Comparison of ENCODE assay signal across 2 cellular contexts in the genomic region with DNA sequence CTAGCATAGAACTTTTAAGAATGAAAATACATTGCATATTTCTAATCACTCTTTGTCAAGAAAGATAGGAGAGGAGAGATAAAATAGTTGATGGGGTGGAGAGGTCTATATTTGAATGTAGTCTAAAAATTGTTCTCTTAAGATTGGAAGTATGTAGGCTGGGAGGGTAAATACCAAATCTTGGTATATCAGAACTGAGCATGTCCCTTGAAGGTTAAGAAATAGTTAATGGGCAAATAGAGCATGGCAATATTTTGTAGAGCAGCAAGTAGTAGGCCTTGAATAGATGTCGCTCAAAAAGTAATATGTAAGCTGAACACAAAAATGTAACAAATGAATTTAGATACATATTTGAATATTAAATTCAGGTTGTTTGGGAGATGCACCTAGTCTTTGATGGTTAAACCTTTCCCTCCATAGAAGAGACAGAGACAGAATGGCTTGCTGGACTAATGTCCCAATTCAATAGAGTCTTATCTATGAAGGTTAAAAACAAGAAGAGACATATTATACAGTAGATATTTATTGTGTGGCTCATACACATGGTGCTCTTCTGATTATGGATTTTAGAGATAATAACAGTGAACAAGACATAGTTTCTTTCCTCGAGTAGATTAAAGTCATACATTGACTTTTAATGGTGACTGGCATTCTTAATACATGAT.
TF ChIP-seq lines count a peak whose summit lies in the region.

No MANE protein-coding gene starts in this region.

TF ChIP-seq in HepG2, 621 proteins besides CTCF, POLR2A, EP300 and RAD21 (continues in another document):
- no peak for TF ChIP-seq STAG1 (CRISPR knock-in tag; IDR thresholded peaks at IDR 0.05)
- TF ChIP-seq, protein P1, sequence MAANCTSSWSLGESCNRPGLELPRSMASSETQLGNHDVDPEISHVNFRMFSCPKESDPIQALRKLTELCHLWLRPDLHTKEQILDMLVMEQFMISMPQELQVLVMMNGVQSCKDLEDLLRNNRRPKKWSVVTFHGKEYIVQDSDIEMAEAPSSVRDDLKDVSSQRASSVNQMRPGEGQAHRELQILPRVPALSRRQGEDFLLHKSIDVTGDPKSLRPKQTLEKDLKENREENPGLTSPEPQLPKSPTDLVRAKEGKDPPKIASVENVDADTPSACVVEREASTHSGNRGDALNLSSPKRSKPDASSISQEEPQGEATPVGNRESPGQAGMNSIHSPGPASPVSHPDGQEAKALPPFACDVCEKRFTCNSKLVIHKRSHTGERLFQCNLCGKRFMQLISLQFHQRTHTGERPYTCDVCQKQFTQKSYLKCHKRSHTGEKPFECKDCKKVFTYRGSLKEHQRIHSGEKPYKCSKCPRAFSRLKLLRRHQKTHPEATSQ (CRISPR knock-in tag; IDR thresholded peaks at IDR 0.05; ENCODE audit: borderline replicate concordance) = 0 out of 2 replicates have a peak, but pooled peaks have one; percentile 24
- peak; percentile 51 for TF ChIP-seq POLR2AphosphoS5 (IDR thresholded peaks at IDR 0.05; ENCODE audit: low read depth, low read length)
- 0 out of 2 replicates have a peak, but pooled peaks have one; percentile 37 for TF ChIP-seq ATF1 (CRISPR knock-in tag; IDR thresholded peaks at IDR 0.05)
- peak; percentile 62; the same call in 1 of the 2 replicates for TF ChIP-seq SRY (CRISPR knock-in tag; IDR thresholded peaks at IDR 0.05)
- TF ChIP-seq, protein P2, sequence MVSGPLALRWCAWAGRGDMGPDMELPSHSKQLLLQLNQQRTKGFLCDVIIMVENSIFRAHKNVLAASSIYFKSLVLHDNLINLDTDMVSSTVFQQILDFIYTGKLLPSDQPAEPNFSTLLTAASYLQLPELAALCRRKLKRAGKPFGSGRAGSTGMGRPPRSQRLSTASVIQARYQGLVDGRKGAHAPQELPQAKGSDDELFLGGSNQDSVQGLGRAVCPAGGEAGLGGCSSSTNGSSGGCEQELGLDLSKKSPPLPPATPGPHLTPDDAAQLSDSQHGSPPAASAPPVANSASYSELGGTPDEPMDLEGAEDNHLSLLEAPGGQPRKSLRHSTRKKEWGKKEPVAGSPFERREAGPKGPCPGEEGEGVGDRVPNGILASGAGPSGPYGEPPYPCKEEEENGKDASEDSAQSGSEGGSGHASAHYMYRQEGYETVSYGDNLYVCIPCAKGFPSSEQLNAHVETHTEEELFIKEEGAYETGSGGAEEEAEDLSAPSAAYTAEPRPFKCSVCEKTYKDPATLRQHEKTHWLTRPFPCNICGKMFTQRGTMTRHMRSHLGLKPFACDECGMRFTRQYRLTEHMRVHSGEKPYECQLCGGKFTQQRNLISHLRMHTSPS (CRISPR knock-in tag; IDR thresholded peaks at IDR 0.05; ENCODE audit: low read depth) = no peak
- peak; percentile 89 for TF ChIP-seq SRSF4 (IDR thresholded peaks at IDR 0.05; ENCODE audit: low read depth, low read length, poor library complexity, severe bottlenecking)
- TF ChIP-seq ZNF280D (CRISPR knock-in tag; IDR thresholded peaks at IDR 0.05) = 0 out of 2 replicates have a peak, but pooled peaks have one; percentile 30
- no peak for TF ChIP-seq UBTF (CRISPR knock-in tag; IDR thresholded peaks at IDR 0.05)
- TF ChIP-seq NFIC (IDR thresholded peaks at IDR 0.05; ENCODE audit: low read length) = peak; percentile 38; the same call in 1 of the 2 replicates
- peak; percentile 80 for TF ChIP-seq MBD4 (IDR thresholded peaks at IDR 0.05; ENCODE audit: borderline replicate concordance, low read length)
- TF ChIP-seq, protein P3, sequence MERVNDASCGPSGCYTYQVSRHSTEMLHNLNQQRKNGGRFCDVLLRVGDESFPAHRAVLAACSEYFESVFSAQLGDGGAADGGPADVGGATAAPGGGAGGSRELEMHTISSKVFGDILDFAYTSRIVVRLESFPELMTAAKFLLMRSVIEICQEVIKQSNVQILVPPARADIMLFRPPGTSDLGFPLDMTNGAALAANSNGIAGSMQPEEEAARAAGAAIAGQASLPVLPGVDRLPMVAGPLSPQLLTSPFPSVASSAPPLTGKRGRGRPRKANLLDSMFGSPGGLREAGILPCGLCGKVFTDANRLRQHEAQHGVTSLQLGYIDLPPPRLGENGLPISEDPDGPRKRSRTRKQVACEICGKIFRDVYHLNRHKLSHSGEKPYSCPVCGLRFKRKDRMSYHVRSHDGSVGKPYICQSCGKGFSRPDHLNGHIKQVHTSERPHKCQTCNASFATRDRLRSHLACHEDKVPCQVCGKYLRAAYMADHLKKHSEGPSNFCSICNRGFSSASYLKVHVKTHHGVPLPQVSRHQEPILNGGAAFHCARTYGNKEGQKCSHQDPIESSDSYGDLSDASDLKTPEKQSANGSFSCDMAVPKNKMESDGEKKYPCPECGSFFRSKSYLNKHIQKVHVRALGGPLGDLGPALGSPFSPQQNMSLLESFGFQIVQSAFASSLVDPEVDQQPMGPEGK (CRISPR knock-in tag; IDR thresholded peaks at IDR 0.05) = no peak
- peak; percentile 90; the same call in 1 of the 2 replicates for TF ChIP-seq PAF1 (CRISPR knock-in tag; IDR thresholded peaks at IDR 0.05)

TF ChIP-seq in GM23338, 12 proteins besides CTCF, POLR2A, EP300 and RAD21:
- TF ChIP-seq NANOG (IDR thresholded peaks at IDR 0.05; ENCODE audit: borderline replicate concordance) (no peak), JUNB (IDR thresholded peaks at IDR 0.05; ENCODE audit: unreplicated experiment) (no peak), ZNF114 (CRISPR knock-in tag; IDR thresholded peaks at IDR 0.05) (no peak), ZNF331 (CRISPR knock-in tag; IDR thresholded peaks at IDR 0.05; ENCODE audit: low read depth) (no peak), STAT1 (IDR thresholded peaks at IDR 0.05; ENCODE audit: unreplicated experiment) (no peak), ETS1 (IDR thresholded peaks at IDR 0.05) (no peak), EZH2 (IDR thresholded peaks at IDR 0.05; ENCODE audit: low read depth, unreplicated experiment) (no peak), EZH2phosphoT487 (IDR thresholded peaks at IDR 0.05; ENCODE audit: unreplicated experiment) (no peak), CREB1 (CRISPR knock-in tag; IDR thresholded peaks at IDR 0.05; ENCODE audit: low read depth) (no peak), POLR2AphosphoS5 (IDR thresholded peaks at IDR 0.05; ENCODE audit: low read depth) (no peak)
- TF ChIP-seq, protein P4, sequence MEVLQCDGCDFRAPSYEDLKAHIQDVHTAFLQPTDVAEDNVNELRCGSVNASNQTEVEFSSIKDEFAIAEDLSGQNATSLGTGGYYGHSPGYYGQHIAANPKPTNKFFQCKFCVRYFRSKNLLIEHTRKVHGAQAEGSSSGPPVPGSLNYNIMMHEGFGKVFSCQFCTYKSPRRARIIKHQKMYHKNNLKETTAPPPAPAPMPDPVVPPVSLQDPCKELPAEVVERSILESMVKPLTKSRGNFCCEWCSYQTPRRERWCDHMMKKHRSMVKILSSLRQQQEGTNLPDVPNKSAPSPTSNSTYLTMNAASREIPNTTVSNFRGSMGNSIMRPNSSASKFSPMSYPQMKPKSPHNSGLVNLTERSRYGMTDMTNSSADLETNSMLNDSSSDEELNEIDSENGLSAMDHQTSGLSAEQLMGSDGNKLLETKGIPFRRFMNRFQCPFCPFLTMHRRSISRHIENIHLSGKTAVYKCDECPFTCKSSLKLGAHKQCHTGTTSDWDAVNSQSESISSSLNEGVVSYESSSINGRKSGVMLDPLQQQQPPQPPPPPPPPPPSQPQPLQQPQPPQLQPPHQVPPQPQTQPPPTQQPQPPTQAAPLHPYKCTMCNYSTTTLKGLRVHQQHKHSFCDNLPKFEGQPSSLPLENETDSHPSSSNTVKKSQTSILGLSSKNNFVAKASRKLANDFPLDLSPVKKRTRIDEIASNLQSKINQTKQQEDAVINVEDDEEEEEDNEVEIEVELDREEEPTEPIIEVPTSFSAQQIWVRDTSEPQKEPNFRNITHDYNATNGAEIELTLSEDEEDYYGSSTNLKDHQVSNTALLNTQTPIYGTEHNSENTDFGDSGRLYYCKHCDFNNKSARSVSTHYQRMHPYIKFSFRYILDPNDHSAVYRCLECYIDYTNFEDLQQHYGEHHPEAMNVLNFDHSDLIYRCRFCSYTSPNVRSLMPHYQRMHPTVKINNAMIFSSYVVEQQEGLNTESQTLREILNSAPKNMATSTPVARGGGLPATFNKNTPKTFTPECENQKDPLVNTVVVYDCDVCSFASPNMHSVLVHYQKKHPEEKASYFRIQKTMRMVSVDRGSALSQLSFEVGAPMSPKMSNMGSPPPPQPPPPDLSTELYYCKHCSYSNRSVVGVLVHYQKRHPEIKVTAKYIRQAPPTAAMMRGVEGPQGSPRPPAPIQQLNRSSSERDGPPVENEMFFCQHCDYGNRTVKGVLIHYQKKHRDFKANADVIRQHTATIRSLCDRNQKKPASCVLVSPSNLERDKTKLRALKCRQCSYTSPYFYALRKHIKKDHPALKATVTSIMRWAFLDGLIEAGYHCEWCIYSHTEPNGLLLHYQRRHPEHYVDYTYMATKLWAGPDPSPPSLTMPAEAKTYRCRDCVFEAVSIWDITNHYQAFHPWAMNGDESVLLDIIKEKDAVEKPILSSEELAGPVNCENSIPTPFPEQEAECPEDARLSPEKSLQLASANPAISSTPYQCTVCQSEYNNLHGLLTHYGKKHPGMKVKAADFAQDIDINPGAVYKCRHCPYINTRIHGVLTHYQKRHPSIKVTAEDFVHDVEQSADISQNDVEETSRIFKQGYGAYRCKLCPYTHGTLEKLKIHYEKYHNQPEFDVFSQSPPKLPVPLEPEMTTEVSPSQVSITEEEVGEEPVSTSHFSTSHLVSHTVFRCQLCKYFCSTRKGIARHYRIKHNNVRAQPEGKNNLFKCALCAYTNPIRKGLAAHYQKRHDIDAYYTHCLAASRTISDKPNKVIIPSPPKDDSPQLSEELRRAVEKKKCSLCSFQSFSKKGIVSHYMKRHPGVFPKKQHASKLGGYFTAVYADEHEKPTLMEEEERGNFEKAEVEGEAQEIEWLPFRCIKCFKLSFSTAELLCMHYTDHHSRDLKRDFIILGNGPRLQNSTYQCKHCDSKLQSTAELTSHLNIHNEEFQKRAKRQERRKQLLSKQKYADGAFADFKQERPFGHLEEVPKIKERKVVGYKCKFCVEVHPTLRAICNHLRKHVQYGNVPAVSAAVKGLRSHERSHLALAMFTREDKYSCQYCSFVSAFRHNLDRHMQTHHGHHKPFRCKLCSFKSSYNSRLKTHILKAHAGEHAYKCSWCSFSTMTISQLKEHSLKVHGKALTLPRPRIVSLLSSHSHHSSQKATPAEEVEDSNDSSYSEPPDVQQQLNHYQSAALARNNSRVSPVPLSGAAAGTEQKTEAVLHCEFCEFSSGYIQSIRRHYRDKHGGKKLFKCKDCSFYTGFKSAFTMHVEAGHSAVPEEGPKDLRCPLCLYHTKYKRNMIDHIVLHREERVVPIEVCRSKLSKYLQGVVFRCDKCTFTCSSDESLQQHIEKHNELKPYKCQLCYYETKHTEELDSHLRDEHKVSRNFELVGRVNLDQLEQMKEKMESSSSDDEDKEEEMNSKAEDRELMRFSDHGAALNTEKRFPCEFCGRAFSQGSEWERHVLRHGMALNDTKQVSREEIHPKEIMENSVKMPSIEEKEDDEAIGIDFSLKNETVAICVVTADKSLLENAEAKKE (CRISPR knock-in tag; IDR thresholded peaks at IDR 0.05) = no peak
- TF ChIP-seq, protein P5, sequence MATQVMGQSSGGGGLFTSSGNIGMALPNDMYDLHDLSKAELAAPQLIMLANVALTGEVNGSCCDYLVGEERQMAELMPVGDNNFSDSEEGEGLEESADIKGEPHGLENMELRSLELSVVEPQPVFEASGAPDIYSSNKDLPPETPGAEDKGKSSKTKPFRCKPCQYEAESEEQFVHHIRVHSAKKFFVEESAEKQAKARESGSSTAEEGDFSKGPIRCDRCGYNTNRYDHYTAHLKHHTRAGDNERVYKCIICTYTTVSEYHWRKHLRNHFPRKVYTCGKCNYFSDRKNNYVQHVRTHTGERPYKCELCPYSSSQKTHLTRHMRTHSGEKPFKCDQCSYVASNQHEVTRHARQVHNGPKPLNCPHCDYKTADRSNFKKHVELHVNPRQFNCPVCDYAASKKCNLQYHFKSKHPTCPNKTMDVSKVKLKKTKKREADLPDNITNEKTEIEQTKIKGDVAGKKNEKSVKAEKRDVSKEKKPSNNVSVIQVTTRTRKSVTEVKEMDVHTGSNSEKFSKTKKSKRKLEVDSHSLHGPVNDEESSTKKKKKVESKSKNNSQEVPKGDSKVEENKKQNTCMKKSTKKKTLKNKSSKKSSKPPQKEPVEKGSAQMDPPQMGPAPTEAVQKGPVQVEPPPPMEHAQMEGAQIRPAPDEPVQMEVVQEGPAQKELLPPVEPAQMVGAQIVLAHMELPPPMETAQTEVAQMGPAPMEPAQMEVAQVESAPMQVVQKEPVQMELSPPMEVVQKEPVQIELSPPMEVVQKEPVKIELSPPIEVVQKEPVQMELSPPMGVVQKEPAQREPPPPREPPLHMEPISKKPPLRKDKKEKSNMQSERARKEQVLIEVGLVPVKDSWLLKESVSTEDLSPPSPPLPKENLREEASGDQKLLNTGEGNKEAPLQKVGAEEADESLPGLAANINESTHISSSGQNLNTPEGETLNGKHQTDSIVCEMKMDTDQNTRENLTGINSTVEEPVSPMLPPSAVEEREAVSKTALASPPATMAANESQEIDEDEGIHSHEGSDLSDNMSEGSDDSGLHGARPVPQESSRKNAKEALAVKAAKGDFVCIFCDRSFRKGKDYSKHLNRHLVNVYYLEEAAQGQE (IDR thresholded peaks at IDR 0.05; ENCODE audit: unreplicated experiment) = no peak
